In genomic region chr16:30421010-30421409, GRCh38 we compare ENCODE assay signal across 22 cellular contexts. TPM values are rescaled to one million over a fixed set of nuclear protein-coding genes. Genes with fewer than 3 reads are reported as not detected.
"Had no signal": no experiment of that assay in that cellular context is flagged by ENCODE, and none has a peak within 500 bp of the region (broad histone marks: within the 10 kb centered on the region; RNA-seq: fewer than 3 reads in every experiment).

No MANE protein-coding gene starts in this region.

- H3K4me1 ChIP-seq: uterus had no signal

- FAIRE-seq: kidney, pancreas, small intestine had no signal

- H3K36me3 ChIP-seq: uterus had no signal

- H3K27me3 Mint-ChIP-seq: memory B cell; natural killer cell treated with Interleukin-12 subunit alpha and Interleukin-12 subunit beta and Interleukin-15 and Interleukin-18, amount 100 ng/mL, for 72 hours; progenitor cell of endocrine pancreas; stimulated activated naive CD8-positive, alpha-beta T cell treated with anti-CD3 and anti-CD28 coated beads, Interleukin-15, Interleukin-2, amounts not matched to agents 100 ng/mL and 50 ng/mL, for 24 hours had no signal

- DNase-seq: dermis blood vessel endothelial cell; esophagus squamous epithelium; foreskin fibroblast; glutamatergic neuron; kidney; left cardiac atrium; left ventricle myocardium inferior; lower lobe of right lung; occipital lobe; pancreas; right cardiac atrium; small intestine; stimulated activated CD4-positive, alpha-beta T cell treated with anti-CD3 and anti-CD28 coated beads, Interleukin-12 subunit alpha, Interleukin-12 subunit beta, amount 100 ng/mL, for 4 hours; tibial artery; upper lobe of left lung; uterus had no signal

- H3K4me3 ChIP-seq: esophagus squamous epithelium, gastroesophageal sphincter, left ventricle myocardium inferior, lower lobe of right lung, pancreas, tibial artery, upper lobe of left lung, uterus had no signal

- H3K27me3 ChIP-seq: esophagus squamous epithelium, gastroesophageal sphincter, pancreas, tibial artery, upper lobe of left lung, uterus had no signal

- ATAC-seq: gastroesophageal sphincter; left cardiac atrium; lower lobe of right lung; natural killer cell treated with Interleukin-12 subunit alpha and Interleukin-12 subunit beta and Interleukin-15 and Interleukin-18, amount 100 ng/mL, for 72 hours; pancreas; right cardiac atrium had no signal

- H3K4me3 Mint-ChIP-seq: memory B cell; mesothelial cell of epicardium; natural killer cell treated with Interleukin-12 subunit alpha and Interleukin-12 subunit beta and Interleukin-15 and Interleukin-18, amount 100 ng/mL, for 72 hours; stimulated activated naive CD8-positive, alpha-beta T cell treated with anti-CD3 and anti-CD28 coated beads, Interleukin-15, Interleukin-2, amounts not matched to agents 100 ng/mL and 50 ng/mL, for 24 hours had no signal

- H3K9me3 Mint-ChIP-seq: memory B cell; mesothelial cell of epicardium; natural killer cell treated with Interleukin-12 subunit alpha and Interleukin-12 subunit beta and Interleukin-15 and Interleukin-18, amount 100 ng/mL, for 72 hours; stimulated activated naive CD8-positive, alpha-beta T cell treated with anti-CD3 and anti-CD28 coated beads, Interleukin-15, Interleukin-2, amounts not matched to agents 100 ng/mL and 50 ng/mL, for 24 hours had no signal

- H3K27ac ChIP-seq: esophagus squamous epithelium, gastroesophageal sphincter, left ventricle myocardium inferior, lower lobe of right lung, pancreas, tibial artery, upper lobe of left lung, uterus had no signal

- H3K27ac Mint-ChIP-seq: memory B cell; mesothelial cell of epicardium; natural killer cell treated with Interleukin-12 subunit alpha and Interleukin-12 subunit beta and Interleukin-15 and Interleukin-18, amount 100 ng/mL, for 72 hours; progenitor cell of endocrine pancreas; stimulated activated naive CD8-positive, alpha-beta T cell treated with anti-CD3 and anti-CD28 coated beads, Interleukin-15, Interleukin-2, amounts not matched to agents 100 ng/mL and 50 ng/mL, for 24 hours had no signal

- H3K9me3 ChIP-seq: esophagus squamous epithelium, gastroesophageal sphincter, left ventricle myocardium inferior, lower lobe of right lung, pancreas, tibial artery, upper lobe of left lung, uterus had no signal

RNA-seq across cellular contexts. Expression of gene SEPTIN1, which starts 38.6 kb away (rescaled TPM):
- total RNA-seq: dermis blood vessel endothelial cell had no signal
